Comparison of ENCODE assay signal across 8 cellular contexts in genomic region chr3:66822059-66823009, GRCh38.
DNase-seq lines count a peak whose midpoint lies in the region; ATAC-seq lines count a peak whose summit lies in the region.

No MANE protein-coding gene starts in this region.

- no peak overlapping the region for H3K4me3 Mint-ChIP-seq in activated naive CD4-positive, alpha-beta T cell treated with anti-CD3 and anti-CD28 coated beads, Interleukin-2, amount 10 ng/mL, durations not matched to agents 7 days and 5 days

- no peaks in the 10 kb centered on the region for H3K9me3 ChIP-seq in SJSA1 (replicated peaks)

- CTCF ChIA-PET in activated naive CD4-positive, alpha-beta T cell treated with anti-CD3 and anti-CD28 coated beads, Interleukin-2, amount 10 ng/mL, durations not matched to agents 7 days and 5 days (lab: Charles Lee): interaction anchor here (0.7 to 6.3 kb wide), 25 partner anchors 8 to 587 kb away, joined by 3 to 63 read pairs (median 4); no protein-coding TSS in a partner anchor

- H3K27ac ChIP-seq in SJSA1: no peak overlapping the region

- no peaks in the 10 kb centered on the region for H3K4me1 Mint-ChIP-seq in activated naive CD4-positive, alpha-beta T cell treated with anti-CD3 and anti-CD28 coated beads, Interleukin-2, amount 10 ng/mL, durations not matched to agents 7 days and 5 days

- H3K27ac Mint-ChIP-seq in activated naive CD4-positive, alpha-beta T cell treated with anti-CD3 and anti-CD28 coated beads, Interleukin-2, amount 10 ng/mL, durations not matched to agents 7 days and 5 days: no peak overlapping the region

- H3K27me3 ChIP-seq in SJSA1 (replicated peaks): no peaks in the 10 kb centered on the region

- peaks cover 15% of the 10 kb centered on the region for H3K27me3 Mint-ChIP-seq in activated naive CD4-positive, alpha-beta T cell treated with anti-CD3 and anti-CD28 coated beads, Interleukin-2, amount 10 ng/mL, durations not matched to agents 7 days and 5 days

- H3K36me3 Mint-ChIP-seq in activated naive CD4-positive, alpha-beta T cell treated with anti-CD3 and anti-CD28 coated beads, Interleukin-2, amount 10 ng/mL, durations not matched to agents 7 days and 5 days: no peaks in the 10 kb centered on the region

- DNase-seq in D341Med (ENCODE audit: low spot score) (peak; percentile 69), SJSA1 (ENCODE audit: low read depth in 1 of 2, low spot score in 2 of 2) (peak; percentile 23 to 57), left ventricle myocardium superior (peak; percentile 30), smooth muscle cell of the brain vasculature (ENCODE audit: low read depth, low spot score) (peak; percentile 58), epidermal melanocyte (ENCODE audit: insufficient read length, low spot score) (no peak)
- peak; percentile 81 for DNase-seq in activated naive CD4-positive, alpha-beta T cell treated with anti-CD3 and anti-CD28 coated beads, Interleukin-2, amount 10 ng/mL, durations not matched to agents 7 days and 5 days

- H3K4me1 ChIP-seq in SJSA1 (replicated peaks): no peaks in the 10 kb centered on the region

- no peaks in the 10 kb centered on the region for H3K36me3 ChIP-seq in SJSA1

- intact Hi-C loops in left ventricle myocardium superior (cut with micrococcal nuclease): loop anchor here (5.0 kb wide), 1 partner anchor 570 kb away; no protein-coding TSS in a partner anchor

- no peak overlapping the region for H3K4me3 ChIP-seq in SJSA1

- H3K9me3 Mint-ChIP-seq in activated naive CD4-positive, alpha-beta T cell treated with anti-CD3 and anti-CD28 coated beads, Interleukin-2, amount 10 ng/mL, durations not matched to agents 7 days and 5 days: no peaks in the 10 kb centered on the region

- ATAC-seq in GM19452 (IDR thresholded peaks at IDR 0.05; ENCODE audit: unreplicated experiment) (peak; percentile 92), HG03521 (IDR thresholded peaks at IDR 0.05; ENCODE audit: unreplicated experiment) (peak; percentile 92), left ventricle myocardium superior (peak; percentile 78)
